Comparison of ENCODE assay signal across 8 cellular contexts in genomic region chr10:110304780-110305421, GRCh38. TPM values are rescaled to one million over a fixed set of nuclear protein-coding genes. Genes with fewer than 3 reads are reported as not detected.
DNase-seq lines count a peak whose midpoint lies in the region; ATAC-seq and TF ChIP-seq lines count a peak whose summit lies in the region.

TSS of gene SMNDC1 (minus strand) at chr10:110304920. CDS start at chr10:110303587, 1,333 bp downstream.

- peaks cover 10% of the 10 kb centered on the region for H3K4me1 Mint-ChIP-seq in Calu3 (ENCODE audit: low read depth, unreplicated experiment)

- peak within 1 kb of the TSS; percentile 74 for H3K4me3 Mint-ChIP-seq in Calu3 (ENCODE audit: low read depth, unreplicated experiment)

- CTCF ChIA-PET in Calu3 (lab: Charles Lee): interaction anchor here (0.8 to 1.4 kb wide), 6 partner anchors 96 to 376 kb away, joined by 3 to 6 read pairs (median 4); no protein-coding TSS in a partner anchor

- H4K20me1 ChIP-seq in OCI-LY1 (ENCODE audit: insufficient read depth, low read length): no peaks in the 10 kb centered on the region

- ATAC-seq in GM21447 (IDR thresholded peaks at IDR 0.05; ENCODE audit: unreplicated experiment): peak; percentile 86

- no peaks in the 10 kb centered on the region for H3K9me3 Mint-ChIP-seq in Calu3 (ENCODE audit: low read depth, unreplicated experiment)

- peaks cover 43% of the 10 kb centered on the region for H3K79me2 ChIP-seq in OCI-LY1 (ENCODE audit: insufficient read depth, low read length)

- no TSS peak for BruUV-seq in Calu3 (replicated peaks; lab: Mats Ljungman, UMichigan)

- H3K27ac ChIP-seq in HUES64 (ENCODE audit: low read depth, low read length): peak within 1 kb of the TSS; percentile 97
- H3K27ac ChIP-seq in OCI-LY1 (ENCODE audit: low read depth, low read length, poor library complexity, severe bottlenecking): peak within 1 kb of the TSS; percentile 79

- H3K9me2 ChIP-seq in OCI-LY1 (ENCODE audit: low read depth, low read length): no peaks in the 10 kb centered on the region

- peaks cover 34% of the 10 kb centered on the region for H3K36me3 ChIP-seq in HUES64 (ENCODE audit: insufficient read depth, low read length)
- H3K36me3 ChIP-seq in OCI-LY1 (ENCODE audit: insufficient read depth, low read length): peaks cover 39% of the 10 kb centered on the region

- H3K4me3 ChIP-seq in HUES64 (ENCODE audit: low read length) (peak within 1 kb of the TSS; percentile 88), OCI-LY1 (ENCODE audit: low read depth, low read length, poor library complexity, severe bottlenecking) (peak within 1 kb of the TSS; percentile 98)

- H3K27me3 ChIP-seq in HUES64 (ENCODE audit: insufficient read depth, low read length) (no peaks in the 10 kb centered on the region), OCI-LY1 (ENCODE audit: insufficient read depth, low read length) (no peaks in the 10 kb centered on the region)

- H3F3A ChIP-seq in OCI-LY1 (ENCODE audit: insufficient read depth, low read length): no peaks in the 10 kb centered on the region

- intact Hi-C loops in Calu3 (cut with micrococcal nuclease; ENCODE audit: unreplicated experiment): loop anchor here (5.0 kb wide), 1 partner anchor 372 kb away; no protein-coding TSS in a partner anchor

- TF ChIP-seq CTCF in Calu3 (IDR thresholded peaks at IDR 0.05; ENCODE audit: unreplicated experiment) (no peak), OCI-LY1 (IDR thresholded peaks at IDR 0.05; ENCODE audit: low read length) (no peak)

- H2AFZ ChIP-seq in OCI-LY1 (ENCODE audit: low read length): peak within 1 kb of the TSS; percentile 43; the same call in 1 of the 2 replicates

- no peaks in the 10 kb centered on the region for H3K27me3 Mint-ChIP-seq in Calu3 (ENCODE audit: unreplicated experiment)

- H3K4me2 ChIP-seq in OCI-LY1 (ENCODE audit: low read length): peak within 1 kb of the TSS; percentile 88

- in situ Hi-C loops in endometrial microvascular endothelial cells (cut with HindIII; ENCODE audit: inconsistent ontology term, low pct_unique_long_range_greater_than_20kb, low sequenced_read_pairs): no loop called here

- H3K9me3 ChIP-seq in HUES64 (ENCODE audit: insufficient read depth, low read depth, low read length) (no peaks in the 10 kb centered on the region), OCI-LY1 (ENCODE audit: low read length) (no peaks in the 10 kb centered on the region)

- H3K27ac Mint-ChIP-seq in Calu3 (ENCODE audit: unreplicated experiment): peak within 1 kb of the TSS; percentile 93

- H3K9ac ChIP-seq in HUES64 (ENCODE audit: low read depth, low read length): peak within 1 kb of the TSS; percentile 97
- peak within 1 kb of the TSS; percentile 98 for H3K9ac ChIP-seq in OCI-LY1 (ENCODE audit: low read length)

- peaks cover 25% of the 10 kb centered on the region for H3K36me3 Mint-ChIP-seq in Calu3 (ENCODE audit: insufficient read depth, unreplicated experiment)

- H3K4me1 ChIP-seq in HUES64 (ENCODE audit: insufficient read depth, low read length) (peaks cover 17% of the 10 kb centered on the region), OCI-LY1 (ENCODE audit: insufficient read depth, low read length, severe bottlenecking) (peaks cover 40% of the 10 kb centered on the region)

- DNase-seq in Calu3 (peak; percentile 94), mesenteric fat pad (ENCODE audit: low spot score) (peak; percentile 98)
- DNase-seq in activated CD8-positive, alpha-beta memory T cell treated with anti-CD3 and anti-CD28 coated beads, Interleukin-2, amount 50 U/mL, for 4 hours: peak; percentile 97
- DNase-seq in stimulated activated CD8-positive, alpha-beta memory T cell treated with anti-CD3 and anti-CD28 coated beads, Interleukin-15, amount 100 ng/mL, for 24 hours (ENCODE audit: low read depth): peak; percentile 93

- 1% methylated on average over 42 of the region's 42 CpGs for WGBS in HUES64

RNA-seq across cellular contexts. Expression of gene SMNDC1, which starts in this region (rescaled TPM):
- 28.4 and 32.8 TPM in 2 replicates for total RNA-seq in Calu3 (2022)
- polyA plus RNA-seq in HUES64 (2013, experiment 1 of 2): 30.8 TPM
- 28.0 TPM for polyA plus RNA-seq in HUES64 (2013, experiment 2 of 2)
- 11.5 TPM for total RNA-seq in endometrial microvascular endothelial cells (ENCODE audit: inconsistent ontology term)
- 26.1 TPM for total RNA-seq in mesenteric fat pad

Comparison
In these comparisons a context has a peak if more than half of its experiments do, and no peak if none do; other contexts are left out.
1. Peak in every context shown above with its lines: DNase-seq, ATAC-seq, H3K4me3 ChIP-seq and H3K27ac ChIP-seq.